Comparison of ENCODE assay signal across 4 cellular contexts in genomic region chr21:35840949-35841348, GRCh38.
"Had no signal": no experiment of that assay in that cellular context is flagged by ENCODE, and none has a peak within 500 bp of the region (broad histone marks: within the 10 kb centered on the region; RNA-seq: fewer than 3 reads in every experiment).

No MANE protein-coding gene starts in this region.

- H3K36me3 ChIP-seq: MG63, SJCRH30 had no signal

- H3K4me1 ChIP-seq: SJCRH30 had no signal

- H3K27me3 ChIP-seq: MG63, SJCRH30 had no signal

- DNase-seq: NCI-H2081 treated with DMSO at 0.1 percent for 48 hours had no signal

- H3K27ac ChIP-seq: RWPE1, SJCRH30 had no signal

- H3K9me3 ChIP-seq: MG63, SJCRH30 had no signal

- H3K4me3 ChIP-seq: MG63, SJCRH30 had no signal
